ENCODE assay signal across 15 cellular contexts in genomic region chr19:15263361-15263985, GRCh38. TPM values are rescaled to one million over a fixed set of nuclear protein-coding genes. Genes with fewer than 3 reads are reported as not detected.
DNase-seq lines count a peak whose midpoint lies in the region; ATAC-seq, FAIRE-seq and TF ChIP-seq lines count a peak whose summit lies in the region.
"Had no signal": no experiment of that assay in that cellular context is flagged by ENCODE, and none has a peak within 500 bp of the region (broad histone marks: within the 10 kb centered on the region; RNA-seq: fewer than 3 reads in every experiment).

No MANE protein-coding gene starts in this region.

- no peak for DNase-seq in HTR-8/SVneo (ENCODE audit: insufficient read length, low spot score)
- DNase-seq in K562 (ENCODE audit: extremely low read depth in 1 of 4, low spot score in 3 of 4) = no peak
- no peak for DNase-seq in HepG2 (ENCODE audit: low spot score)
- DNase-seq in stimulated activated naive B cell treated with anti-CD40 and anti-IgM and Interleukin-4, amounts not matched to agents 10 μg/mL and 1 μg/mL and 100 μg/mL, for 72 hours = no peak
- DNase-seq in GM03348 (ENCODE audit: low spot score) = no peak
- no peak for DNase-seq in T-helper 2 cell treated with Interferon-gamma antibody and Interleukin-4, amounts not matched to agents 5 μg/mL and 100 μg/mL, for 36 hours (ENCODE audit: low spot score)
- no peak for DNase-seq in NCI-H446 (lab: John Stamatoyannopoulos, UW)
- DNase-seq: NCI-H526 treated with DMSO at 0.1 percent for 48 hours had no signal

- ATAC-seq in K562 (no peak), HepG2 (no peak), HG02678 (IDR thresholded peaks at IDR 0.05; ENCODE audit: unreplicated experiment) (no peak)
- ATAC-seq in stimulated activated naive B cell treated with anti-CD40 and anti-IgM and Interleukin-4, amounts not matched to agents 10 μg/mL and 1 μg/mL and 100 μg/mL, for 72 hours (replicated peaks) = no peak

- POLR2A ChIA-PET in K562 (lab: Yijun Ruan, JAX) (no interaction called here), HepG2 (lab: Yijun Ruan, JAX) (no interaction called here)

- no peaks in the 10 kb centered on the region for H3K27me3 ChIP-seq in K562 (ENCODE audit: control insufficient read depth in 2 of 2, insufficient read depth in 2 of 2, low read length in 2 of 2)
- H3K27me3 ChIP-seq in HepG2 (ENCODE audit: control insufficient read depth in 1 of 2, insufficient read depth in 2 of 2, low read length in 2 of 2) = no peaks in the 10 kb centered on the region
- H3K27me3 ChIP-seq: testis had no signal

- intact Hi-C loops in K562 (cut with micrococcal nuclease) (loop anchor here (5.0 kb wide), 2 partner anchors 86 to 294 kb away; no protein-coding TSS in a partner anchor), HepG2 (cut with micrococcal nuclease; ENCODE audit: unreplicated experiment) (loop anchor here (5.0 to 10.0 kb wide), 2 partner anchors 61 to 154 kb away; partner anchors contain the start of gene AKAP8L)

- WGBS in K562 (ENCODE audit: insufficient coverage, low coverage, missing lambda C conversion rate) = 90% methylated on average over 12 of the region's 13 CpGs
- 99% methylated on average over 10 of the region's 13 CpGs for WGBS in HepG2 (ENCODE audit: low lambda C conversion rate)

- H3K27ac ChIP-seq in K562 (ENCODE audit: extremely low read depth, low read depth, low read length) (no peak overlapping the region), HepG2 (ENCODE audit: extremely low read length, insufficient read depth, low read length) (no peak overlapping the region)

- H4K20me1 ChIP-seq in K562 (replicated peaks; ENCODE audit: control insufficient read depth, insufficient read depth, low read length) (peaks cover 33% of the 10 kb centered on the region), HepG2 (ENCODE audit: insufficient read depth, low read length) (peaks cover 46% of the 10 kb centered on the region)

- H2AFZ ChIP-seq in K562 (ENCODE audit: low read depth, low read length) = no peak overlapping the region
- H2AFZ ChIP-seq in HepG2 (ENCODE audit: low read length) = no peak overlapping the region
- H2AFZ ChIP-seq: GM23338 had no signal

- H3K4me2 ChIP-seq in K562 (ENCODE audit: insufficient read depth, low read length) (no peak overlapping the region), HepG2 (ENCODE audit: low read depth, low read length) (no peak overlapping the region)
- H3K4me2 ChIP-seq: GM23338 had no signal

- no TSS peak for BruUV-seq in K562 (replicated peaks; lab: Mats Ljungman, UMichigan)
- no TSS peak for BruUV-seq in HepG2 (replicated peaks; lab: Mats Ljungman, UMichigan)

- H3K4me3 Mint-ChIP-seq in stimulated activated naive B cell treated with anti-CD40 and anti-IgM and Interleukin-4, amounts not matched to agents 10 μg/mL and 1 μg/mL and 100 μg/mL, for 72 hours = no peak overlapping the region
- no peak overlapping the region for H3K4me3 Mint-ChIP-seq in T-helper 2 cell treated with Interferon-gamma antibody and Interleukin-4, amounts not matched to agents 5 μg/mL and 100 μg/mL, for 36 hours
- H3K4me3 Mint-ChIP-seq: GM23338, mesothelial cell of epicardium, nephron progenitor cell, T-cell had no signal

- peaks cover 2% of the 10 kb centered on the region for H3K9me1 ChIP-seq in K562 (ENCODE audit: control insufficient read depth, insufficient read depth, low read length)

- H3K27me3 Mint-ChIP-seq in stimulated activated naive B cell treated with anti-CD40 and anti-IgM and Interleukin-4, amounts not matched to agents 10 μg/mL and 1 μg/mL and 100 μg/mL, for 72 hours = no peaks in the 10 kb centered on the region
- no peaks in the 10 kb centered on the region for H3K27me3 Mint-ChIP-seq in T-helper 2 cell treated with Interferon-gamma antibody and Interleukin-4, amounts not matched to agents 5 μg/mL and 100 μg/mL, for 36 hours (ENCODE audit: low read depth)
- H3K27me3 Mint-ChIP-seq: progenitor cell of endocrine pancreas, T-cell had no signal

- in situ Hi-C loops in K562 (cut with MboI) (no loop called here), HepG2 (cut with HindIII; ENCODE audit: extremely low pct_ligation_motif_present, low pct_unique_long_range_greater_than_20kb) (no loop called here)

- H3K36me3 ChIP-seq in K562 (ENCODE audit: control insufficient read depth, insufficient read depth, low read length) (peaks cover 100% of the 10 kb centered on the region), HepG2 (replicated peaks in 1 of 2; ENCODE audit: control insufficient read depth in 1 of 2, insufficient read depth in 2 of 2, low read length in 2 of 2) (peaks cover 58 to 94% of the 10 kb centered on the region in 2 experiments)

- H3K9me3 ChIP-seq in K562 (replicated peaks; ENCODE audit: control insufficient read depth, insufficient read depth, low read depth, low read length) (no peaks in the 10 kb centered on the region), HepG2 (ENCODE audit: low read length) (no peaks in the 10 kb centered on the region)
- H3K9me3 ChIP-seq: testis had no signal

- no peak for TF ChIP-seq CTCF in K562 (IDR thresholded peaks at IDR 0.05 in 2 of 3, conservative IDR thresholded peaks at IDR 0.05 in 1 of 3; ENCODE audit: insufficient read depth in 2 of 3, low read depth in 1 of 3, low read length in 3 of 3)
- no peak for TF ChIP-seq CTCF in HepG2 (CRISPR knock-in tag; IDR thresholded peaks at IDR 0.05)

- no peak for TF ChIP-seq RAD21 in K562 (CRISPR knock-in tag; conservative IDR thresholded peaks at IDR 0.05 in 1 of 2, IDR thresholded peaks at IDR 0.05 in 1 of 2)
- TF ChIP-seq RAD21 in HepG2 (CRISPR knock-in tag; IDR thresholded peaks at IDR 0.05) = no peak

- H3K9me3 Mint-ChIP-seq in stimulated activated naive B cell treated with anti-CD40 and anti-IgM and Interleukin-4, amounts not matched to agents 10 μg/mL and 1 μg/mL and 100 μg/mL, for 72 hours = no peaks in the 10 kb centered on the region
- no peaks in the 10 kb centered on the region for H3K9me3 Mint-ChIP-seq in T-helper 2 cell treated with Interferon-gamma antibody and Interleukin-4, amounts not matched to agents 5 μg/mL and 100 μg/mL, for 36 hours
- H3K9me3 Mint-ChIP-seq: GM23338, mesothelial cell of epicardium, nephron progenitor cell, T-cell had no signal

- peaks cover 0 to 6% of the 10 kb centered on the region in 2 experiments; a peak in 2 of 5 replicates for H3K4me1 ChIP-seq in K562 (replicated peaks in 1 of 2; ENCODE audit: control insufficient read depth in 2 of 2, insufficient read depth in 2 of 2, low read length in 2 of 2)
- peaks cover 14% of the 10 kb centered on the region for H3K4me1 ChIP-seq in HepG2 (ENCODE audit: insufficient read depth, low read length)

- FAIRE-seq in HTR-8/SVneo (lab: Jason Lieb, UNC) (peak; percentile 31), K562 (lab: Jason Lieb, UNC) (no peak), HepG2 (lab: Jason Lieb, UNC) (no peak)

- no peak for TF ChIP-seq EP300 in K562 (IDR thresholded peaks at IDR 0.05; ENCODE audit: low read length)
- no peak for TF ChIP-seq EP300 in HepG2 (IDR thresholded peaks at IDR 0.05; ENCODE audit: low read depth in 2 of 2, low read length in 2 of 2)
- TF ChIP-seq EP300 in HepG2 (CRISPR knock-in tag; IDR thresholded peaks at IDR 0.05; ENCODE audit: borderline replicate concordance) = no peak

- H3K4me3 ChIP-seq in K562 (no peak overlapping the region), HepG2 (replicated peaks in 1 of 3; ENCODE audit: insufficient read depth in 1 of 3, low read depth in 2 of 3, low read length in 3 of 3) (no peak overlapping the region)
- H3K4me3 ChIP-seq: GM23338, testis had no signal

- H3K79me2 ChIP-seq in K562 (ENCODE audit: control insufficient read depth, insufficient read depth, low read length) (peaks cover 18% of the 10 kb centered on the region), HepG2 (ENCODE audit: insufficient read depth, low read length) (peaks cover 27% of the 10 kb centered on the region)

- H3K36me3 Mint-ChIP-seq in stimulated activated naive B cell treated with anti-CD40 and anti-IgM and Interleukin-4, amounts not matched to agents 10 μg/mL and 1 μg/mL and 100 μg/mL, for 72 hours = peaks cover 46 to 68% of the 10 kb centered on the region in 2 donors
- H3K36me3 Mint-ChIP-seq in T-helper 2 cell treated with Interferon-gamma antibody and Interleukin-4, amounts not matched to agents 5 μg/mL and 100 μg/mL, for 36 hours (ENCODE audit: low read depth) = peaks cover 53% of the 10 kb centered on the region

- peaks cover 14 to 22% of the 10 kb centered on the region in 2 donors for H3K4me1 Mint-ChIP-seq in stimulated activated naive B cell treated with anti-CD40 and anti-IgM and Interleukin-4, amounts not matched to agents 10 μg/mL and 1 μg/mL and 100 μg/mL, for 72 hours
- no peaks in the 10 kb centered on the region for H3K4me1 Mint-ChIP-seq in T-helper 2 cell treated with Interferon-gamma antibody and Interleukin-4, amounts not matched to agents 5 μg/mL and 100 μg/mL, for 36 hours (ENCODE audit: low read depth)
- H3K4me1 Mint-ChIP-seq: GM23338, mesothelial cell of epicardium had no signal

- CTCF ChIA-PET in K562 (lab: Yijun Ruan, JAX; ENCODE audit: low intra/inter-chr PET ratio) (interaction anchor here (0.7 to 1.8 kb wide), 2 partner anchors 156 to 292 kb away, joined by 3 to 11 read pairs; no protein-coding TSS in a partner anchor), HepG2 (lab: Yijun Ruan, JAX; ENCODE audit: low intra/inter-chr PET ratio, low total read pairs) (interaction anchor here (2.0 kb wide), 1 partner anchor 34 kb away, joined by 8 read pairs; no protein-coding TSS in a partner anchor)

- no peak for TF ChIP-seq POLR2A in K562 (conservative IDR thresholded peaks at IDR 0.05)
- TF ChIP-seq POLR2A in HepG2 (IDR thresholded peaks at IDR 0.05; ENCODE audit: insufficient read depth in 1 of 2, low read depth in 2 of 2, low read length in 2 of 2) = no peak

- no peak overlapping the region for H3K9ac ChIP-seq in K562 (ENCODE audit: insufficient read depth in 1 of 2, low read depth in 2 of 2, low read length in 2 of 2)
- H3K9ac ChIP-seq in HepG2 (ENCODE audit: insufficient read depth, low read depth, low read length) = no peak overlapping the region

- H3K27ac Mint-ChIP-seq in stimulated activated naive B cell treated with anti-CD40 and anti-IgM and Interleukin-4, amounts not matched to agents 10 μg/mL and 1 μg/mL and 100 μg/mL, for 72 hours = peak overlapping the region; percentile 56
- no peak overlapping the region for H3K27ac Mint-ChIP-seq in T-helper 2 cell treated with Interferon-gamma antibody and Interleukin-4, amounts not matched to agents 5 μg/mL and 100 μg/mL, for 36 hours
- H3K27ac Mint-ChIP-seq: mesothelial cell of epicardium, nephron progenitor cell, progenitor cell of endocrine pancreas, T-cell had no signal

RNA-seq across cellular contexts. Expression of gene EPHX3, which starts 31.2 kb away (rescaled TPM):
- total RNA-seq in K562 (2011; cell fraction: chromatin; rRNA removed; ENCODE audit: low replicate concordance) = 0.39 and 1.6 TPM in 2 replicates
- total RNA-seq in K562 (2011; cell fraction: nucleolus; rRNA removed) = 0.79 and 0.83 TPM in 2 replicates
- total RNA-seq in K562 (2011; cell fraction: nucleoplasm; rRNA removed) = 0.69 and 0.88 TPM in 2 replicates
- not detected in 2 replicates for total RNA-seq in K562 (2014; rRNA removed)
- total RNA-seq in K562 (2014; rRNA removed; fragmentation: Illumina TruSeq; extraction: Trizol) = not detected in 2 replicates
- total RNA-seq in K562 (2015; rRNA removed; fragmentation: Illumina TruSeq; extraction: Trizol) = not detected in 2 replicates
- total RNA-seq in K562 (2021) = 0.20 TPM in 1 of 2 replicates, not detected in the other
- 0.07 TPM in 1 of 2 replicates, not detected in the other for polyA plus RNA-seq in K562 (2011; rRNA removed)
- polyA plus RNA-seq in K562 (2011; cell fraction: cytosol; rRNA removed) = 0.06 and 0.12 TPM in 2 replicates
- 0.21 and 0.50 TPM in 2 replicates for polyA plus RNA-seq in K562 (2011; cell fraction: nucleus; rRNA removed)
- polyA plus RNA-seq in K562 (2012) = not detected in 2 replicates
- polyA plus RNA-seq in K562 (2014; fragmentation: Illumina TruSeq; extraction: Trizol) = not detected in 2 replicates
- not detected for polyA plus RNA-seq in K562 (2014; fragmentation: Nextera tagmentation; extraction: Ambion mirVana)
- polyA plus RNA-seq in K562 (2014; rRNA removed) = not detected in 2 replicates
- not detected in 2 replicates for polyA minus RNA-seq in K562 (2011; rRNA and poly(A)+ RNA removed)
- polyA minus RNA-seq in K562 (2011; cell fraction: cytosol; rRNA and poly(A)+ RNA removed) = not detected in 2 replicates
- polyA minus RNA-seq in K562 (2011; cell fraction: nucleus; rRNA and poly(A)+ RNA removed) = not detected in 2 replicates
- 0.07 TPM in 1 of 2 replicates, not detected in the other for total RNA-seq in HepG2 (2016; rRNA removed; fragmentation: Illumina TruSeq; extraction: Trizol)
- not detected in 2 replicates for total RNA-seq in HepG2 (2016; cell fraction: cytosol; rRNA removed; fragmentation: Illumina TruSeq; extraction: Trizol; ENCODE audit: low read depth)
- 0.06 TPM in 1 of 2 replicates, not detected in the other for total RNA-seq in HepG2 (2016; cell fraction: insoluble cytoplasmic fraction; rRNA removed; fragmentation: Illumina TruSeq; extraction: Trizol)
- not detected in 2 replicates for total RNA-seq in HepG2 (2016; cell fraction: membrane; rRNA removed; fragmentation: Illumina TruSeq; extraction: Trizol)
- total RNA-seq in HepG2 (2016; cell fraction: nucleus; rRNA removed; fragmentation: Illumina TruSeq; extraction: Trizol) = not detected in 2 replicates
- polyA plus RNA-seq in HepG2 (2011; rRNA removed) = 0.15 and 0.17 TPM in 2 replicates
- 0.04 and 0.05 TPM in 2 replicates for polyA plus RNA-seq in HepG2 (2011; cell fraction: cytosol; rRNA removed)
- polyA plus RNA-seq in HepG2 (2011; cell fraction: nucleus; rRNA removed) = 0.78 and 0.82 TPM in 2 replicates
- 0.07 TPM in 1 of 2 replicates, not detected in the other for polyA plus RNA-seq in HepG2 (2012)
- polyA plus RNA-seq in HepG2 (2016; cell fraction: cytosol; fragmentation: Illumina TruSeq; extraction: Trizol; ENCODE audit: low read depth) = not detected in 2 replicates
- polyA plus RNA-seq in HepG2 (2016; cell fraction: insoluble cytoplasmic fraction; fragmentation: Illumina TruSeq; extraction: Trizol; ENCODE audit: low read depth) = not detected in 2 replicates
- polyA plus RNA-seq in HepG2 (2016; cell fraction: membrane; fragmentation: Illumina TruSeq; extraction: Trizol; ENCODE audit: low read depth) = 0.10 TPM in 1 of 2 replicates, not detected in the other
- not detected in 2 replicates for polyA plus RNA-seq in HepG2 (2016; cell fraction: nucleus; fragmentation: Illumina TruSeq; extraction: Trizol; ENCODE audit: insufficient read depth, low read depth)
- polyA minus RNA-seq in HepG2 (2011; rRNA and poly(A)+ RNA removed; ENCODE audit: low replicate concordance) = 0.76 and 0.96 TPM in 2 replicates
- polyA minus RNA-seq in HepG2 (2011; cell fraction: cytosol; rRNA and poly(A)+ RNA removed) = not detected in 2 replicates
- 0.99 and 1.2 TPM in 2 replicates for polyA minus RNA-seq in HepG2 (2011; cell fraction: nucleus; rRNA and poly(A)+ RNA removed)
